ENCODE assay signal across 1 cellular context in genomic region chr11:117862019-117862725, GRCh38.
TF ChIP-seq lines count a peak whose summit lies in the region.

No MANE protein-coding gene starts in this region.

TF ChIP-seq in H1, 55 proteins besides CTCF, POLR2A, EP300 and RAD21:
- TF ChIP-seq TAF7 (optimal IDR thresholded peaks at IDR 0.05; ENCODE audit: borderline replicate concordance, low read depth, low read length) (no peak), GTF2F1 (IDR thresholded peaks at IDR 0.05; ENCODE audit: borderline replicate concordance, low read depth, low read length) (no peak), FOSL1 (IDR thresholded peaks at IDR 0.05; ENCODE audit: insufficient read depth, low read depth, low read length) (no peak), USF2 (IDR thresholded peaks at IDR 0.05; ENCODE audit: low read length) (no peak), NRF1 (IDR thresholded peaks at IDR 0.05; ENCODE audit: low read depth, low read length) (no peak), SP4 (IDR thresholded peaks at IDR 0.05; ENCODE audit: low read length) (no peak), SP2 (IDR thresholded peaks at IDR 0.05; ENCODE audit: low read length) (no peak), SAP30 (IDR thresholded peaks at IDR 0.05; ENCODE audit: insufficient read depth, insufficient replicate concordance, low read length) (no peak), EZH2 (IDR thresholded peaks at IDR 0.05; ENCODE audit: low read depth, low read length, severe bottlenecking) (no peak)
TF ChIP-seq in H1: peak in this region for 0.
